In genomic region chr4:85759392-85759791, GRCh38 we compare ENCODE assay signal across 31 cellular contexts.
"Had no signal": no experiment of that assay in that cellular context is flagged by ENCODE, and none has a peak within 500 bp of the region (broad histone marks: within the 10 kb centered on the region; RNA-seq: fewer than 3 reads in every experiment).

No MANE protein-coding gene starts in this region.

- H3K27ac Mint-ChIP-seq: activated CD8-positive, alpha-beta T cell treated with anti-CD3 and anti-CD28 coated beads, Interleukin-2, amount 10 ng/mL, durations not matched to agents 7 days and 5 days; activated naive CD4-positive, alpha-beta T cell treated with anti-CD3 and anti-CD28 coated beads, Interleukin-2, amount 50 U/mL, for 72 hours; activated naive CD8-positive, alpha-beta T cell treated with anti-CD3 and anti-CD28 coated beads, Interleukin-2, amount 50 U/mL, for 24 hours; activated T-helper 1 cell treated with anti-CD3 and anti-CD28 coated beads, Interleukin-12 subunit alpha, Interleukin-12 subunit beta, Interleukin-2, Interleukin-4 antibody, amounts not matched to agents 30 ng/mL and 10 ng/mL and 1 ng/mL, durations not matched to agents 14 hours and 24 hours and 36 hours; T-helper 1 cell treated with Interleukin-12 subunit alpha and Interleukin-12 subunit beta and Interleukin-4 antibody, amounts not matched to agents 30 μg/mL and 1 μg/mL, for 36 hours had no signal

- H3K9me3 ChIP-seq: ascending aorta, body of pancreas, Peyer's patch, SJSA1 had no signal

- H3K36me3 Mint-ChIP-seq: activated naive CD4-positive, alpha-beta T cell treated with anti-CD3 and anti-CD28 coated beads, Interleukin-2, amount 50 U/mL, for 72 hours had no signal

- H3K27ac ChIP-seq: ascending aorta, body of pancreas, Peyer's patch, SJSA1 had no signal

- DNase-seq: activated CD4-positive, alpha-beta T cell treated with anti-CD3 and anti-CD28 coated beads for 48 hours; activated CD4-positive, alpha-beta T cell treated with anti-CD3 and anti-CD28 coated beads, Interleukin-2, amount 50 U/mL, for 4 hours; activated CD4-positive, CD25-positive, alpha-beta regulatory T cell treated with anti-CD3 and anti-CD28 coated beads, Interleukin-2, amount 50 U/mL, for 72 hours; activated CD8-positive, alpha-beta memory T cell treated with anti-CD3 and anti-CD28 coated beads, Interleukin-2, amount 50 U/mL, for 48 hours; activated CD8-positive, alpha-beta T cell treated with anti-CD3 and anti-CD28 coated beads, Interleukin-2, amount 10 ng/mL, durations not matched to agents 7 days and 5 days; activated effector memory CD4-positive, alpha-beta T cell treated with anti-CD3 and anti-CD28 coated beads, Interleukin-2, amount 50 U/mL, for 16 hours; activated naive CD4-positive, alpha-beta T cell treated with Interleukin-2 at 50 U/mL for 16 hours; activated naive CD8-positive, alpha-beta T cell treated with anti-CD3 and anti-CD28 coated beads, Interleukin-2, amount 50 U/mL, for 24 hours; activated T-cell treated with anti-CD3 and anti-CD28 coated beads, Interleukin-2, amount 50 U/mL, for 1 hour; amniotic stem cell; body of pancreas; central memory CD4-positive, alpha-beta T cell; KG1; NCI-H1092; NCI-H1417 treated with DMSO at 0.1 percent for 48 hours; NCI-H1694; NCI-H2029; NCI-H2107; NCI-H2171 treated with DMSO at 0.1 percent for 48 hours; NCI-H226; NCI-H526; NK-92 treated with Interleukin-12 subunit alpha and Interleukin-12 subunit beta, amount 100 ng/mL, for 24 hours; Peyer's patch; SHP77 had no signal

- H3K9me3 Mint-ChIP-seq: activated T-helper 1 cell treated with anti-CD3 and anti-CD28 coated beads, Interleukin-12 subunit alpha, Interleukin-12 subunit beta, Interleukin-2, Interleukin-4 antibody, amounts not matched to agents 30 ng/mL and 10 ng/mL and 1 ng/mL, durations not matched to agents 14 hours and 24 hours and 36 hours; T-helper 1 cell treated with Interleukin-12 subunit alpha and Interleukin-12 subunit beta and Interleukin-4 antibody, amounts not matched to agents 30 μg/mL and 1 μg/mL, for 36 hours had no signal

- H3K36me3 ChIP-seq: ascending aorta, Peyer's patch, SJSA1 had no signal

- FAIRE-seq: bronchial epithelial cell had no signal

- H3K27me3 ChIP-seq: ascending aorta, body of pancreas, Peyer's patch, SJSA1 had no signal

- ATAC-seq: activated CD8-positive, alpha-beta T cell treated with anti-CD3 and anti-CD28 coated beads, Interleukin-2, amount 10 ng/mL, durations not matched to agents 7 days and 5 days; activated naive CD4-positive, alpha-beta T cell treated with anti-CD3 and anti-CD28 coated beads, Interleukin-2, amount 50 U/mL, for 72 hours; activated naive CD8-positive, alpha-beta T cell treated with anti-CD3 and anti-CD28 coated beads, Interleukin-2, amount 50 U/mL, for 24 hours; body of pancreas; SK-N-SH treated with all-trans-retinoic acid at 6 μM for 48 hours had no signal

- H3K27me3 Mint-ChIP-seq: activated naive CD8-positive, alpha-beta T cell treated with anti-CD3 and anti-CD28 coated beads, Interleukin-2, amount 50 U/mL, for 24 hours had no signal

- H3K4me3 Mint-ChIP-seq: activated CD8-positive, alpha-beta T cell treated with anti-CD3 and anti-CD28 coated beads, Interleukin-2, amount 10 ng/mL, durations not matched to agents 7 days and 5 days; activated naive CD8-positive, alpha-beta T cell treated with anti-CD3 and anti-CD28 coated beads, Interleukin-2, amount 50 U/mL, for 24 hours; activated T-helper 1 cell treated with anti-CD3 and anti-CD28 coated beads, Interleukin-12 subunit alpha, Interleukin-12 subunit beta, Interleukin-2, Interleukin-4 antibody, amounts not matched to agents 30 ng/mL and 10 ng/mL and 1 ng/mL, durations not matched to agents 14 hours and 24 hours and 36 hours; T-helper 1 cell treated with Interleukin-12 subunit alpha and Interleukin-12 subunit beta and Interleukin-4 antibody, amounts not matched to agents 30 μg/mL and 1 μg/mL, for 36 hours had no signal

- H3K4me3 ChIP-seq: ascending aorta, body of pancreas, Peyer's patch, SJSA1 had no signal

- H3K4me1 Mint-ChIP-seq: activated naive CD8-positive, alpha-beta T cell treated with anti-CD3 and anti-CD28 coated beads, Interleukin-2, amount 50 U/mL, for 24 hours had no signal

- H3K4me1 ChIP-seq: Peyer's patch had no signal
